ENCODE assay signal across 7 cellular contexts in genomic region chr7:87600130-87601124, GRCh38. TPM values are rescaled to one million over a fixed set of nuclear protein-coding genes. Genes with fewer than 3 reads are reported as not detected.
DNase-seq lines count a peak whose midpoint lies in the region; ATAC-seq and TF ChIP-seq lines count a peak whose summit lies in the region.

ABCB1 (minus strand) TSS chr7:87600884; CDS start chr7:87600184, 700 bp downstream.

- intact Hi-C loops in activated T-helper 1 cell treated with anti-CD3 and anti-CD28 coated beads, Interleukin-12 subunit alpha, Interleukin-12 subunit beta, Interleukin-2, Interleukin-4 antibody, amounts not matched to agents 30 ng/mL and 10 ng/mL and 1 ng/mL, durations not matched to agents 14 hours and 24 hours and 36 hours (cut with micrococcal nuclease), result loop anchor here (1.0 kb wide), 1 partner anchor 28 kb away; the partner anchor contains the start of gene RUNDC3B
- intact Hi-C loops in natural killer cell (cut with micrococcal nuclease), result loop anchor here (1.0 kb wide), 1 partner anchor 27 kb away; no protein-coding TSS in a partner anchor

- peaks cover 31% of the 10 kb centered on the region for H3K4me1 Mint-ChIP-seq in activated T-helper 1 cell treated with anti-CD3 and anti-CD28 coated beads, Interleukin-12 subunit alpha, Interleukin-12 subunit beta, Interleukin-2, Interleukin-4 antibody, amounts not matched to agents 30 ng/mL and 10 ng/mL and 1 ng/mL, durations not matched to agents 14 hours and 24 hours and 36 hours (ENCODE audit: low read depth)
- peaks cover 35 to 36% of the 10 kb centered on the region in 2 donors for H3K4me1 Mint-ChIP-seq in natural killer cell

- no peak within 1 kb of the TSS for H3K27ac ChIP-seq in stomach smooth muscle (ENCODE audit: low read length)

- H3K9me3 ChIP-seq in stomach smooth muscle (ENCODE audit: control insufficient read depth in 2 of 2, low read length in 2 of 2), result no peaks in the 10 kb centered on the region

- H3K27me3 Mint-ChIP-seq in activated T-helper 1 cell treated with anti-CD3 and anti-CD28 coated beads, Interleukin-12 subunit alpha, Interleukin-12 subunit beta, Interleukin-2, Interleukin-4 antibody, amounts not matched to agents 30 ng/mL and 10 ng/mL and 1 ng/mL, durations not matched to agents 14 hours and 24 hours and 36 hours (ENCODE audit: insufficient read depth), result peaks cover 24% of the 10 kb centered on the region
- peaks cover 13 to 26% of the 10 kb centered on the region in 2 donors for H3K27me3 Mint-ChIP-seq in natural killer cell (ENCODE audit: low read depth in 2 of 2)

- peak within 1 kb of the TSS; percentile 5 for H3K27ac Mint-ChIP-seq in activated T-helper 1 cell treated with anti-CD3 and anti-CD28 coated beads, Interleukin-12 subunit alpha, Interleukin-12 subunit beta, Interleukin-2, Interleukin-4 antibody, amounts not matched to agents 30 ng/mL and 10 ng/mL and 1 ng/mL, durations not matched to agents 14 hours and 24 hours and 36 hours
- peak within 1 kb of the TSS; percentile 68 to 87 for H3K27ac Mint-ChIP-seq in natural killer cell

- H3K27me3 ChIP-seq in stomach smooth muscle (ENCODE audit: control insufficient read depth in 1 of 2, insufficient read depth in 2 of 2, low read length in 2 of 2), result peaks cover 6 to 13% of the 10 kb centered on the region in 2 donors

- DNase-seq in NCI-H510A (lab: John Stamatoyannopoulos, UW), result peak; percentile 14
- peak; percentile 25 for DNase-seq in activated T-helper 1 cell treated with anti-CD3 and anti-CD28 coated beads, Interleukin-12 subunit alpha, Interleukin-12 subunit beta, Interleukin-2, Interleukin-4 antibody, amounts not matched to agents 30 ng/mL and 10 ng/mL and 1 ng/mL, durations not matched to agents 14 hours and 24 hours and 36 hours (ENCODE audit: low spot score)
- DNase-seq in fibroblast of the aortic adventitia (ENCODE audit: low read depth), result peak; percentile 9
- DNase-seq in natural killer cell, result peak; percentile 47

- H3K36me3 Mint-ChIP-seq in activated T-helper 1 cell treated with anti-CD3 and anti-CD28 coated beads, Interleukin-12 subunit alpha, Interleukin-12 subunit beta, Interleukin-2, Interleukin-4 antibody, amounts not matched to agents 30 ng/mL and 10 ng/mL and 1 ng/mL, durations not matched to agents 14 hours and 24 hours and 36 hours (ENCODE audit: low read depth), result no peaks in the 10 kb centered on the region
- no peaks in the 10 kb centered on the region for H3K36me3 Mint-ChIP-seq in natural killer cell

- TF ChIP-seq CTCF in fibroblast of the aortic adventitia (IDR thresholded peaks at IDR 0.05; ENCODE audit: insufficient read depth, low read length), result no peak
- TF ChIP-seq CTCF in natural killer cell (IDR thresholded peaks at IDR 0.05), result no peak

- H3K9me3 Mint-ChIP-seq in activated T-helper 1 cell treated with anti-CD3 and anti-CD28 coated beads, Interleukin-12 subunit alpha, Interleukin-12 subunit beta, Interleukin-2, Interleukin-4 antibody, amounts not matched to agents 30 ng/mL and 10 ng/mL and 1 ng/mL, durations not matched to agents 14 hours and 24 hours and 36 hours, result no peaks in the 10 kb centered on the region
- no peaks in the 10 kb centered on the region for H3K9me3 Mint-ChIP-seq in natural killer cell

- ATAC-seq in GM18519 (IDR thresholded peaks at IDR 0.05; ENCODE audit: low FRiP score, unreplicated experiment) (peak; percentile 42), HG02642 (IDR thresholded peaks at IDR 0.05; ENCODE audit: poor library complexity, unreplicated experiment) (peak; percentile 77), natural killer cell (peak; percentile 74 to 85 (median 82))

- H3K4me1 ChIP-seq in stomach smooth muscle (ENCODE audit: control insufficient read depth, insufficient read depth, low read length), result no peaks in the 10 kb centered on the region

- peak within 1 kb of the TSS; percentile 36 to 43 for H3K9ac ChIP-seq in stomach smooth muscle (ENCODE audit: low read length in 2 of 2)

- no peaks in the 10 kb centered on the region for H3K36me3 ChIP-seq in stomach smooth muscle (ENCODE audit: control insufficient read depth in 2 of 2, insufficient read depth in 2 of 2, low read length in 2 of 2)

- peak within 1 kb of the TSS; percentile 89 for H3K4me3 Mint-ChIP-seq in activated T-helper 1 cell treated with anti-CD3 and anti-CD28 coated beads, Interleukin-12 subunit alpha, Interleukin-12 subunit beta, Interleukin-2, Interleukin-4 antibody, amounts not matched to agents 30 ng/mL and 10 ng/mL and 1 ng/mL, durations not matched to agents 14 hours and 24 hours and 36 hours
- peak within 1 kb of the TSS; percentile 83 for H3K4me3 Mint-ChIP-seq in natural killer cell

- H3K4me3 ChIP-seq in fibroblast of the aortic adventitia (ENCODE audit: low read depth, low read length) (peak within 1 kb of the TSS; percentile 42), stomach smooth muscle (ENCODE audit: low read length in 2 of 2) (peak within 1 kb of the TSS; percentile 71 to 72)

RNA-seq across cellular contexts. Expression of gene ABCB1, which starts in this region (rescaled TPM):
- total RNA-seq in activated T-helper 1 cell treated with anti-CD3 and anti-CD28 coated beads, Interleukin-12 subunit alpha, Interleukin-12 subunit beta, Interleukin-2, Interleukin-4 antibody, amounts not matched to agents 30 ng/mL and 10 ng/mL and 1 ng/mL, durations not matched to agents 14 hours and 24 hours and 36 hours, result 3.3 and 3.6 TPM in 2 replicates
- total RNA-seq in fibroblast of the aortic adventitia (ENCODE audit: low replicate concordance), result 0.08 and 0.36 TPM in 2 replicates
- 10 to 100 TPM; 62.8 to 99.5 (median 81.4) TPM for total RNA-seq in natural killer cell

Comparison
In these comparisons a context has a peak if more than half of its experiments do, and no peak if none do; other contexts are left out.
1. RNA of gene ABCB1 (total RNA-seq): 62.8 to 99.5 TPM in natural killer cell; 3.3 to 3.6 TPM in activated T-helper 1 cell treated with anti-CD3 and anti-CD28 coated beads, Interleukin-12 subunit alpha, Interleukin-12 subunit beta, Interleukin-2, Interleukin-4 antibody, amounts not matched to agents 30 ng/mL and 10 ng/mL and 1 ng/mL, durations not matched to agents 14 hours and 24 hours and 36 hours and 0.08 to 0.36 TPM in fibroblast of the aortic adventitia; every median in the first group is over 10 times any median in the second.
2. Peak in DNase-seq and H3K4me3 ChIP-seq in fibroblast of the aortic adventitia; RNA of the gene not detected or under 1 TPM.
3. Peak in every context shown above with its lines, with median percentiles within 50 percentile points of each other: ATAC-seq and DNase-seq.